1 cellular context compared by ENCODE assay signal in the genomic region with DNA sequence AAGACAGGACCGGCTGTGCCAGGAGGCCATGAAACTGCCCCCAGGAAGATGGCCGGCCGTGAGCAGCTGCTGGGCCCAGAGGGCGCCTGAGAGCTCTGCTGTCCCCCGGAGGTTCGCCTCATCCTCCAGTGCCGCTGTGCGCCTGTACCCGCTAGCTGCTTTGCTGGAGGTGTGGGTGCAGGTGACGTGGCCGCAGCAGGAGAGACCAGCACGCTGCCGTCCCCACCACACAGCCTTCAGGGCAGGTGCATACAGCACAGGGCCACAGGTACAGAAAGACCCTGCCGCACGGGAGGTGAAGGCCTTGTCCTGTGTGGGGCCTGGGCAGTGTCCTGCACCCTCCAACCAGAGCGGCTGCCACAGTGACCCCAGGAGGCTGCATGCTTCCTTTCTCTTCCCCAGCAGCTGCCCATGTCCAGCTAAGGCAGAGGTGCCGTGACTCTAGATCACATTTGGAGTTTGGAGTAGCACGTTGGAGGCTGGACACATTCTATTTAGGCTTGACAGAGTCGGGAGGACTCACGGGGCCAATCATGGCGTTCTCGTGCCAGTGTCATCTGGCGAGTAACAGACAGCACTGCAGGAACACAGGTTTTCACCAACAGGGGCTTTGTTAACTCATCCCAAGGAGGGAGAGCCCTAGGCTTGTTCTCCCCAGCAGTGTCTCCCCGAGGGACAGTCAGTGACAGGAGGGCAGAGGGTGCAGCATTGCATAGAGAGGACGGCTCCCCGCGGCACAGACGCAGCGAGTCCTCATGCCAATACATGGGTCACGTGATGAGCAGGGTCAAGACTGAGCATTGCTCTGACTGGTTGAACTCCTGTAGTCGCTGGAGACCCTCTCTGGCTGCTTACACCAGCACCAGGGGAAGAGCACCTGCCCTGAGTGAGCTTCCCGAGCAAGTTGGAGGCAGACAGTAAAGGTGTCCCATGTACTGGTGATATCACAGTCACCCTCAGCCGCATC.
TF ChIP-seq lines count a peak whose summit lies in the region.

No MANE protein-coding gene starts in this region.

TF ChIP-seq in HepG2, 621 proteins besides CTCF, POLR2A, EP300 and RAD21 (continued from another document and continues in another):
- TF ChIP-seq, protein P1, sequence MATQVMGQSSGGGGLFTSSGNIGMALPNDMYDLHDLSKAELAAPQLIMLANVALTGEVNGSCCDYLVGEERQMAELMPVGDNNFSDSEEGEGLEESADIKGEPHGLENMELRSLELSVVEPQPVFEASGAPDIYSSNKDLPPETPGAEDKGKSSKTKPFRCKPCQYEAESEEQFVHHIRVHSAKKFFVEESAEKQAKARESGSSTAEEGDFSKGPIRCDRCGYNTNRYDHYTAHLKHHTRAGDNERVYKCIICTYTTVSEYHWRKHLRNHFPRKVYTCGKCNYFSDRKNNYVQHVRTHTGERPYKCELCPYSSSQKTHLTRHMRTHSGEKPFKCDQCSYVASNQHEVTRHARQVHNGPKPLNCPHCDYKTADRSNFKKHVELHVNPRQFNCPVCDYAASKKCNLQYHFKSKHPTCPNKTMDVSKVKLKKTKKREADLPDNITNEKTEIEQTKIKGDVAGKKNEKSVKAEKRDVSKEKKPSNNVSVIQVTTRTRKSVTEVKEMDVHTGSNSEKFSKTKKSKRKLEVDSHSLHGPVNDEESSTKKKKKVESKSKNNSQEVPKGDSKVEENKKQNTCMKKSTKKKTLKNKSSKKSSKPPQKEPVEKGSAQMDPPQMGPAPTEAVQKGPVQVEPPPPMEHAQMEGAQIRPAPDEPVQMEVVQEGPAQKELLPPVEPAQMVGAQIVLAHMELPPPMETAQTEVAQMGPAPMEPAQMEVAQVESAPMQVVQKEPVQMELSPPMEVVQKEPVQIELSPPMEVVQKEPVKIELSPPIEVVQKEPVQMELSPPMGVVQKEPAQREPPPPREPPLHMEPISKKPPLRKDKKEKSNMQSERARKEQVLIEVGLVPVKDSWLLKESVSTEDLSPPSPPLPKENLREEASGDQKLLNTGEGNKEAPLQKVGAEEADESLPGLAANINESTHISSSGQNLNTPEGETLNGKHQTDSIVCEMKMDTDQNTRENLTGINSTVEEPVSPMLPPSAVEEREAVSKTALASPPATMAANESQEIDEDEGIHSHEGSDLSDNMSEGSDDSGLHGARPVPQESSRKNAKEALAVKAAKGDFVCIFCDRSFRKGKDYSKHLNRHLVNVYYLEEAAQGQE (IDR thresholded peaks at IDR 0.05; ENCODE audit: borderline replicate concordance in 1 of 2, low read depth in 1 of 2, low read length in 2 of 2): no peak
- no peak for TF ChIP-seq ZXDC (CRISPR knock-in tag; IDR thresholded peaks at IDR 0.05)
- TF ChIP-seq ZNF577 (CRISPR knock-in tag; IDR thresholded peaks at IDR 0.05; ENCODE audit: borderline replicate concordance, low read depth): no peak
- no peak for TF ChIP-seq CENPT (CRISPR knock-in tag; IDR thresholded peaks at IDR 0.05; ENCODE audit: low read depth)
- no peak for TF ChIP-seq ZNF558 (CRISPR knock-in tag; IDR thresholded peaks at IDR 0.05; ENCODE audit: borderline replicate concordance)
- TF ChIP-seq, protein P2, sequence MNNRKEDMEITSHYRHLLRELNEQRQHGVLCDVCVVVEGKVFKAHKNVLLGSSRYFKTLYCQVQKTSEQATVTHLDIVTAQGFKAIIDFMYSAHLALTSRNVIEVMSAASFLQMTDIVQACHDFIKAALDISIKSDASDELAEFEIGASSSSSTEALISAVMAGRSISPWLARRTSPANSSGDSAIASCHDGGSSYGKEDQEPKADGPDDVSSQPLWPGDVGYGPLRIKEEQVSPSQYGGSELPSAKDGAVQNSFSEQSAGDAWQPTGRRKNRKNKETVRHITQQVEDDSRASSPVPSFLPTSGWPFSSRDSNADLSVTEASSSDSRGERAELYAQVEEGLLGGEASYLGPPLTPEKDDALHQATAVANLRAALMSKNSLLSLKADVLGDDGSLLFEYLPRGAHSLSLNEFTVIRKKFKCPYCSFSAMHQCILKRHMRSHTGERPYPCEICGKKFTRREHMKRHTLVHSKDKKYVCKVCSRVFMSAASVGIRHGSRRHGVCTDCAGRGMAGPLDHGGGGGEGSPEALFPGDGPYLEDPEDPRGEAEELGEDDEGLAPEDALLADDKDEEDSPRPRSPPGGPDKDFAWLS (CRISPR knock-in tag; IDR thresholded peaks at IDR 0.05; ENCODE audit: borderline replicate concordance): no peak
- TF ChIP-seq ZNF576 (CRISPR knock-in tag; IDR thresholded peaks at IDR 0.05): no peak
- no peak for TF ChIP-seq HINFP (CRISPR knock-in tag; IDR thresholded peaks at IDR 0.05; ENCODE audit: low read depth)
- TF ChIP-seq AGO1 (IDR thresholded peaks at IDR 0.05; ENCODE audit: low read depth, low read length, poor library complexity, severe bottlenecking): no peak
- no peak for TF ChIP-seq ZNF839 (CRISPR knock-in tag; IDR thresholded peaks at IDR 0.05; ENCODE audit: borderline replicate concordance)
- peak; percentile 80 for TF ChIP-seq ZNF687 (CRISPR knock-in tag; IDR thresholded peaks at IDR 0.05)
- TF ChIP-seq ZBTB39 (CRISPR knock-in tag; IDR thresholded peaks at IDR 0.05): no peak
- no peak for TF ChIP-seq ZNF180 (CRISPR knock-in tag; IDR thresholded peaks at IDR 0.05; ENCODE audit: borderline replicate concordance, low read depth)
- no peak for TF ChIP-seq GTF3A (CRISPR knock-in tag; conservative IDR thresholded peaks at IDR 0.05)
- TF ChIP-seq, protein P3, sequence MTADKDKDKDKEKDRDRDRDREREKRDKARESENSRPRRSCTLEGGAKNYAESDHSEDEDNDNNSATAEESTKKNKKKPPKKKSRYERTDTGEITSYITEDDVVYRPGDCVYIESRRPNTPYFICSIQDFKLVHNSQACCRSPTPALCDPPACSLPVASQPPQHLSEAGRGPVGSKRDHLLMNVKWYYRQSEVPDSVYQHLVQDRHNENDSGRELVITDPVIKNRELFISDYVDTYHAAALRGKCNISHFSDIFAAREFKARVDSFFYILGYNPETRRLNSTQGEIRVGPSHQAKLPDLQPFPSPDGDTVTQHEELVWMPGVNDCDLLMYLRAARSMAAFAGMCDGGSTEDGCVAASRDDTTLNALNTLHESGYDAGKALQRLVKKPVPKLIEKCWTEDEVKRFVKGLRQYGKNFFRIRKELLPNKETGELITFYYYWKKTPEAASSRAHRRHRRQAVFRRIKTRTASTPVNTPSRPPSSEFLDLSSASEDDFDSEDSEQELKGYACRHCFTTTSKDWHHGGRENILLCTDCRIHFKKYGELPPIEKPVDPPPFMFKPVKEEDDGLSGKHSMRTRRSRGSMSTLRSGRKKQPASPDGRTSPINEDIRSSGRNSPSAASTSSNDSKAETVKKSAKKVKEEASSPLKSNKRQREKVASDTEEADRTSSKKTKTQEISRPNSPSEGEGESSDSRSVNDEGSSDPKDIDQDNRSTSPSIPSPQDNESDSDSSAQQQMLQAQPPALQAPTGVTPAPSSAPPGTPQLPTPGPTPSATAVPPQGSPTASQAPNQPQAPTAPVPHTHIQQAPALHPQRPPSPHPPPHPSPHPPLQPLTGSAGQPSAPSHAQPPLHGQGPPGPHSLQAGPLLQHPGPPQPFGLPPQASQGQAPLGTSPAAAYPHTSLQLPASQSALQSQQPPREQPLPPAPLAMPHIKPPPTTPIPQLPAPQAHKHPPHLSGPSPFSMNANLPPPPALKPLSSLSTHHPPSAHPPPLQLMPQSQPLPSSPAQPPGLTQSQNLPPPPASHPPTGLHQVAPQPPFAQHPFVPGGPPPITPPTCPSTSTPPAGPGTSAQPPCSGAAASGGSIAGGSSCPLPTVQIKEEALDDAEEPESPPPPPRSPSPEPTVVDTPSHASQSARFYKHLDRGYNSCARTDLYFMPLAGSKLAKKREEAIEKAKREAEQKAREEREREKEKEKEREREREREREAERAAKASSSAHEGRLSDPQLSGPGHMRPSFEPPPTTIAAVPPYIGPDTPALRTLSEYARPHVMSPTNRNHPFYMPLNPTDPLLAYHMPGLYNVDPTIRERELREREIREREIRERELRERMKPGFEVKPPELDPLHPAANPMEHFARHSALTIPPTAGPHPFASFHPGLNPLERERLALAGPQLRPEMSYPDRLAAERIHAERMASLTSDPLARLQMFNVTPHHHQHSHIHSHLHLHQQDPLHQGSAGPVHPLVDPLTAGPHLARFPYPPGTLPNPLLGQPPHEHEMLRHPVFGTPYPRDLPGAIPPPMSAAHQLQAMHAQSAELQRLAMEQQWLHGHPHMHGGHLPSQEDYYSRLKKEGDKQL (CRISPR knock-in tag; IDR thresholded peaks at IDR 0.05; ENCODE audit: low read depth): no peak
- TF ChIP-seq ZSCAN31 (CRISPR knock-in tag; IDR thresholded peaks at IDR 0.05; ENCODE audit: low read depth): no peak
- 0 out of 2 replicates have a peak, but pooled peaks have one; percentile 63 for TF ChIP-seq ZNF772 (CRISPR knock-in tag; IDR thresholded peaks at IDR 0.05)
- no peak for TF ChIP-seq ATM (IDR thresholded peaks at IDR 0.05; ENCODE audit: borderline replicate concordance)
- TF ChIP-seq AGO2 (optimal IDR thresholded peaks at IDR 0.05; ENCODE audit: low read depth, low read length): no peak
- TF ChIP-seq, protein P4, sequence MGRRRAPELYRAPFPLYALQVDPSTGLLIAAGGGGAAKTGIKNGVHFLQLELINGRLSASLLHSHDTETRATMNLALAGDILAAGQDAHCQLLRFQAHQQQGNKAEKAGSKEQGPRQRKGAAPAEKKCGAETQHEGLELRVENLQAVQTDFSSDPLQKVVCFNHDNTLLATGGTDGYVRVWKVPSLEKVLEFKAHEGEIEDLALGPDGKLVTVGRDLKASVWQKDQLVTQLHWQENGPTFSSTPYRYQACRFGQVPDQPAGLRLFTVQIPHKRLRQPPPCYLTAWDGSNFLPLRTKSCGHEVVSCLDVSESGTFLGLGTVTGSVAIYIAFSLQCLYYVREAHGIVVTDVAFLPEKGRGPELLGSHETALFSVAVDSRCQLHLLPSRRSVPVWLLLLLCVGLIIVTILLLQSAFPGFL (CRISPR knock-in tag; IDR thresholded peaks at IDR 0.05): no peak
- TF ChIP-seq MBD4 (IDR thresholded peaks at IDR 0.05; ENCODE audit: borderline replicate concordance, low read length): no peak
- TF ChIP-seq ZSCAN21 (CRISPR knock-in tag; IDR thresholded peaks at IDR 0.05; ENCODE audit: borderline replicate concordance): no peak
